ENCODE assay signal across 8 cellular contexts in genomic region chr9:97853844-97854695, GRCh38. TPM values are rescaled to one million over a fixed set of nuclear protein-coding genes. Genes with fewer than 3 reads are reported as not detected.
DNase-seq lines count a peak whose midpoint lies in the region; ATAC-seq and TF ChIP-seq lines count a peak whose summit lies in the region.

No MANE protein-coding gene starts in this region.

- H3K4me1 ChIP-seq in H9 (ENCODE audit: insufficient read depth, low read length): no peaks in the 10 kb centered on the region; the same call in 1 of the 2 replicates
- H3K4me1 ChIP-seq in NT2/D1 (ENCODE audit: insufficient read depth, insufficient read length): peaks cover 9% of the 10 kb centered on the region

- H3K23ac ChIP-seq in H9 (ENCODE audit: insufficient read length, low read depth, low read length): no peak overlapping the region

- 0 out of 5 replicates have a peak, but pooled peaks cover 3% of the 10 kb centered on the region in 2 experiments for H3K9me3 Mint-ChIP-seq in H9
- H3K9me3 Mint-ChIP-seq in activated naive CD8-positive, alpha-beta T cell (ENCODE audit: low read depth): no peaks in the 10 kb centered on the region

- DNase-seq in H9 (peak; percentile 78), NT2/D1 (ENCODE audit: low read depth, low spot score) (peak; percentile 68), kidney glomerular epithelial cell (lab: John Stamatoyannopoulos, UW) (peak; percentile 23), NCI-H2029 (lab: John Stamatoyannopoulos, UW) (no peak), AML-193 (lab: John Stamatoyannopoulos, UW) (no peak)
- peak; percentile 42 to 44 for DNase-seq in stimulated activated CD8-positive, alpha-beta memory T cell treated with anti-CD3 and anti-CD28 coated beads, Interleukin-2, amount 100 ng/mL, for 48 hours (ENCODE audit: low read depth in 2 of 2)

- H3K4me3 ChIP-seq in NT2/D1 (ENCODE audit: insufficient read length, low read depth): peak overlapping the region; percentile 41

- H3K36me3 Mint-ChIP-seq in H9 (ENCODE audit: insufficient read depth in 1 of 3, low read depth in 3 of 3): peaks cover 0 to 1% (median 0%) of the 10 kb centered on the region in 3 experiments; a peak in 3 of 7 replicates
- H3K36me3 Mint-ChIP-seq in activated naive CD8-positive, alpha-beta T cell: no peaks in the 10 kb centered on the region

- H3K27me3 ChIP-seq in H9 (ENCODE audit: insufficient read depth, low read length): peaks cover 93% of the 10 kb centered on the region
- peaks cover 99% of the 10 kb centered on the region for H3K27me3 ChIP-seq in NT2/D1 (ENCODE audit: insufficient read depth, insufficient read length)

- H2BK120ac ChIP-seq in H9 (ENCODE audit: low read depth, low read length, poor library complexity, severe bottlenecking): no peak overlapping the region

- H3K27me3 Mint-ChIP-seq in H9 (ENCODE audit: low read depth): peaks cover 93% of the 10 kb centered on the region
- peaks cover 49% of the 10 kb centered on the region for H3K27me3 Mint-ChIP-seq in activated naive CD8-positive, alpha-beta T cell

- no peaks in the 10 kb centered on the region for H4K20me1 ChIP-seq in H9 (ENCODE audit: control insufficient read depth, insufficient read depth, insufficient read length)

- H3K27ac Mint-ChIP-seq in H9: no peak overlapping the region
- no peak overlapping the region for H3K27ac Mint-ChIP-seq in activated naive CD8-positive, alpha-beta T cell

- H4K5ac ChIP-seq in H9 (ENCODE audit: insufficient read length, low read depth, low read length): no peak overlapping the region

- no peaks in the 10 kb centered on the region for H3K36me3 ChIP-seq in NT2/D1 (ENCODE audit: insufficient read depth, insufficient read length, low read length)

- H2AFZ ChIP-seq in H9 (ENCODE audit: low read length): no peak overlapping the region

- no peak overlapping the region for H3K27ac ChIP-seq in H9 (ENCODE audit: insufficient read length, low read depth, low read length)

- H3K18ac ChIP-seq in H9 (ENCODE audit: insufficient read length, low read depth, low read length): no peak overlapping the region

- H2BK12ac ChIP-seq in H9 (ENCODE audit: insufficient read length, low read depth, low read length): no peak overlapping the region

- no peak overlapping the region for H3T11ph ChIP-seq in H9 (ENCODE audit: low read length)

- TF ChIP-seq CTCF in H9 (conservative IDR thresholded peaks at IDR 0.05): peak; percentile 44

- H4K91ac ChIP-seq in H9 (ENCODE audit: insufficient read length, low read depth, low read length): no peak overlapping the region

- H2BK5ac ChIP-seq in H9 (ENCODE audit: insufficient read length, low read length): no peak overlapping the region

- H3K14ac ChIP-seq in H9 (ENCODE audit: insufficient read depth, low read length): no peak overlapping the region; the same call in 1 of the 2 replicates

- H3K9ac ChIP-seq in H9 (ENCODE audit: extremely low read depth, insufficient read length, low read length) (no peak overlapping the region), NT2/D1 (ENCODE audit: insufficient read length, low read depth) (peak overlapping the region; percentile 68)

- H2BK20ac ChIP-seq in H9 (ENCODE audit: low read depth, low read length, poor library complexity, severe bottlenecking): no peak overlapping the region

- H2BK15ac ChIP-seq in H9 (ENCODE audit: low read depth, low read length): no peak overlapping the region

- H2AK5ac ChIP-seq in H9 (ENCODE audit: insufficient read length, low read length): no peak overlapping the region

- no peak overlapping the region for H4K8ac ChIP-seq in H9 (replicated peaks; ENCODE audit: insufficient read length, low read depth, low read length)

- no peak overlapping the region for H3K56ac ChIP-seq in H9 (ENCODE audit: insufficient read length, low read depth, low read length)

- WGBS in H9 (ENCODE audit: extremely low coverage, insufficient read length, low lambda C conversion rate): no CpG with 5 or more reads among the region's 125 CpGs

- H3K79me1 ChIP-seq in H9 (ENCODE audit: insufficient read depth, low read depth, low read length, poor library complexity, severe bottlenecking): no peaks in the 10 kb centered on the region

- peak overlapping the region; percentile 39 for H3K4me2 ChIP-seq in H9 (ENCODE audit: insufficient read depth, insufficient read length, low read length)

- no peaks in the 10 kb centered on the region for H3K79me2 ChIP-seq in H9 (ENCODE audit: insufficient read depth, low read length)

- no peak overlapping the region for H3K4ac ChIP-seq in H9 (ENCODE audit: low read depth, low read length)

- peak overlapping the region; percentile 66 to 84 for H3K4me3 Mint-ChIP-seq in H9
- H3K4me3 Mint-ChIP-seq in activated naive CD8-positive, alpha-beta T cell: peak overlapping the region; percentile 90

- peaks cover 10% of the 10 kb centered on the region for H3K23me2 ChIP-seq in H9 (ENCODE audit: insufficient read length, low read depth, low read length, poor library complexity, severe bottlenecking)

- H3K9me3 ChIP-seq in H9 (ENCODE audit: control insufficient read depth, low read depth, low read length) (no peaks in the 10 kb centered on the region), NT2/D1 (ENCODE audit: insufficient read depth, low read length) (no peaks in the 10 kb centered on the region)

- ATAC-seq in GM18520 (IDR thresholded peaks at IDR 0.05; ENCODE audit: unreplicated experiment): no peak

- H3K4me1 Mint-ChIP-seq in H9: peaks cover 18 to 32% of the 10 kb centered on the region in 2 experiments
- H3K4me1 Mint-ChIP-seq in activated naive CD8-positive, alpha-beta T cell (ENCODE audit: low read depth): peaks cover 28% of the 10 kb centered on the region

RNA-seq across cellular contexts. Expression of gene FOXE1, which starts 1.0 kb away (rescaled TPM):
- not detected in 2 replicates for total RNA-seq in H9 (2021)

Comparison
In these comparisons a context has a peak if more than half of its experiments do, and no peak if none do; other contexts are left out.
1. DNase-seq: peak in H9 (single experiment), NT2/D1 (single experiment), kidney glomerular epithelial cell (single experiment) and stimulated activated CD8-positive, alpha-beta memory T cell treated with anti-CD3 and anti-CD28 coated beads, Interleukin-2, amount 100 ng/mL, for 48 hours (2 of 2); none in NCI-H2029 (single experiment) and AML-193 (0 of 2).